8 cellular contexts compared by ENCODE assay signal in genomic region chr15:52178765-52179164, GRCh38. TPM values are rescaled to one million over a fixed set of nuclear protein-coding genes. Genes with fewer than 3 reads are reported as not detected.
DNase-seq lines count a peak whose midpoint lies in the region; ATAC-seq and TF ChIP-seq lines count a peak whose summit lies in the region.

No MANE protein-coding gene starts in this region.

- no peak for TF ChIP-seq CTCF in left lung (IDR thresholded peaks at IDR 0.05)
- TF ChIP-seq CTCF in tibial artery (IDR thresholded peaks at IDR 0.05), result no peak

- H3K36me3 Mint-ChIP-seq in activated T-cell treated with anti-CD3 and anti-CD28 coated beads, Interleukin-2, amount 50 U/mL, for 4 hours (ENCODE audit: insufficient read depth), result no peaks in the 10 kb centered on the region

- H3K4me3 Mint-ChIP-seq in activated T-cell treated with anti-CD3 and anti-CD28 coated beads, Interleukin-2, amount 50 U/mL, for 4 hours, result peak overlapping the region; percentile 88

- DNase-seq in activated T-cell treated with anti-CD3 and anti-CD28 coated beads, Interleukin-2, amount 50 U/mL, for 4 hours, result no peak
- DNase-seq in activated T-cell treated with anti-CD3 and anti-CD28 coated beads, Interleukin-2, amount 50 U/mL, for 48 hours, result no peak
- DNase-seq in adipocyte (ENCODE audit: low read depth) (peak; percentile 42), left lung (no peak), tibial artery (no peak), pons (ENCODE audit: low spot score) (no peak)
- DNase-seq in effector CD8-positive, alpha-beta T cell (lab: John Stamatoyannopoulos, UW), result no peak

- intact Hi-C loops in left lung (cut with DNase I), result no loop called here
- intact Hi-C loops in tibial artery (cut with DNase I; ENCODE audit: low total_unique reads), result no loop called here

- no peaks in the 10 kb centered on the region for H3K27me3 ChIP-seq in adipocyte (replicated peaks; ENCODE audit: control insufficient read depth, insufficient read depth, low read length)
- peaks cover 0 to 37% of the 10 kb centered on the region in 2 donors for H3K27me3 ChIP-seq in left lung
- H3K27me3 ChIP-seq in tibial artery, result no peaks in the 10 kb centered on the region

- H3K4me1 ChIP-seq in adipocyte (ENCODE audit: control insufficient read depth, insufficient read depth, low read length) (no peaks in the 10 kb centered on the region), left lung (peaks cover 9 to 20% of the 10 kb centered on the region in 2 donors), tibial artery (peaks cover 0 to 10% (median 7%) of the 10 kb centered on the region in 4 donors)

- H3K4me3 ChIP-seq in adipocyte (ENCODE audit: low read length) (peak overlapping the region; percentile 91), left lung (peak overlapping the region; percentile 50 to 65), tibial artery (peak overlapping the region; percentile 75 to 85)

- H3K4me1 Mint-ChIP-seq in activated T-cell treated with anti-CD3 and anti-CD28 coated beads, Interleukin-2, amount 50 U/mL, for 4 hours (ENCODE audit: low read depth), result peaks cover 30% of the 10 kb centered on the region

- H3K27me3 Mint-ChIP-seq in activated T-cell treated with anti-CD3 and anti-CD28 coated beads, Interleukin-2, amount 50 U/mL, for 4 hours (ENCODE audit: low read depth), result no peaks in the 10 kb centered on the region

- no peaks in the 10 kb centered on the region for H3K9me3 Mint-ChIP-seq in activated T-cell treated with anti-CD3 and anti-CD28 coated beads, Interleukin-2, amount 50 U/mL, for 4 hours

- peak overlapping the region; percentile 78 to 82 for H3K27ac ChIP-seq in left lung
- H3K27ac ChIP-seq in tibial artery, result peak overlapping the region; percentile 84 to 90

- peak overlapping the region; percentile 84 for H3K9ac ChIP-seq in adipocyte (ENCODE audit: low read length)

- H3K36me3 ChIP-seq in adipocyte (ENCODE audit: control insufficient read depth, insufficient read depth, low read length, severe bottlenecking) (no peaks in the 10 kb centered on the region), left lung (no peaks in the 10 kb centered on the region), tibial artery (no peaks in the 10 kb centered on the region)

- ATAC-seq in activated T-cell treated with anti-CD3 and anti-CD28 coated beads, Interleukin-2, amount 50 U/mL, for 4 hours, result no peak
- ATAC-seq in left lung, result no peak
- no peak for ATAC-seq in HG03159 (IDR thresholded peaks at IDR 0.05; ENCODE audit: unreplicated experiment)

- H3K9me3 ChIP-seq in adipocyte (ENCODE audit: control insufficient read depth, low read length) (no peaks in the 10 kb centered on the region), left lung (no peaks in the 10 kb centered on the region), tibial artery (no peaks in the 10 kb centered on the region)

RNA-seq across cellular contexts. Expression of gene GNB5, which starts 12.4 kb away (rescaled TPM):
- 10 to 100 TPM in 1 of 3 donors, 1 to 10 TPM in 2; 9.0 to 12.8 (median 10.0) TPM for total RNA-seq in activated T-cell treated with anti-CD3 and anti-CD28 coated beads, Interleukin-2, amount 50 U/mL, for 4 hours
- 10 to 100 TPM; 13.9 to 18.9 TPM for total RNA-seq in left lung
